In the genomic region with DNA sequence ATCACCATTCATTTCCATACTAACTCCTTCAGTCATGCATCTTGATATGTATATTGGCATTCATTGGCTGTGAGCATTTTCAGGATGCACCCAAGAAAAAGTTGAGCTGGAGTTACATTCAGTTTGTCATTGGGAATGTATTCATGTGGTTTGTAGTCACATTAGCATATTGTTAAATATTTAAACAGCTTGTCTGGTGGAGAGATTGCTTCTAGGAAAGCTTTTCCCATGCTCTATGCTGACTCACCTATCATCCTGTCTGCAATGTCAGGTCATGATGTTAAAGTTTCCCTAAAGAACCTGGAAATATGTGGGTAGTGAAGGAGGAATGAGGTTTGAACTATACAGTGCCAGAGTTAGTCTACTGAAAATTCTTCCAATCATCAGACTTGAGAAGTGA, we compare ENCODE assay signal across 1 cellular context.
TF ChIP-seq lines count a peak whose summit lies in the region.

No MANE protein-coding gene starts in this region.

TF ChIP-seq in IMR-90, 13 proteins besides CTCF, POLR2A, EP300 and RAD21:
- TF ChIP-seq RFX5 (IDR thresholded peaks at IDR 0.05; ENCODE audit: low read depth, low read length): no peak
- no peak for TF ChIP-seq CHD1 (IDR thresholded peaks at IDR 0.05; ENCODE audit: low read depth, low read length)
- no peak for TF ChIP-seq SMC3 (IDR thresholded peaks at IDR 0.05; ENCODE audit: low read depth, low read length)
- TF ChIP-seq CEBPB (IDR thresholded peaks at IDR 0.05; ENCODE audit: low read depth, low read length): no peak
- no peak for TF ChIP-seq NFE2L2 (IDR thresholded peaks at IDR 0.05; ENCODE audit: low read depth, low read length)
- TF ChIP-seq, protein P1, sequence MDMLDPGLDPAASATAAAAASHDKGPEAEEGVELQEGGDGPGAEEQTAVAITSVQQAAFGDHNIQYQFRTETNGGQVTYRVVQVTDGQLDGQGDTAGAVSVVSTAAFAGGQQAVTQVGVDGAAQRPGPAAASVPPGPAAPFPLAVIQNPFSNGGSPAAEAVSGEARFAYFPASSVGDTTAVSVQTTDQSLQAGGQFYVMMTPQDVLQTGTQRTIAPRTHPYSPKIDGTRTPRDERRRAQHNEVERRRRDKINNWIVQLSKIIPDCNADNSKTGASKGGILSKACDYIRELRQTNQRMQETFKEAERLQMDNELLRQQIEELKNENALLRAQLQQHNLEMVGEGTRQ (IDR thresholded peaks at IDR 0.05; ENCODE audit: low read depth, low read length): no peak
- TF ChIP-seq RCOR1 (IDR thresholded peaks at IDR 0.05; ENCODE audit: insufficient replicate concordance, low read length): no peak
- no peak for TF ChIP-seq FOS (IDR thresholded peaks at IDR 0.05; ENCODE audit: low read depth, low read length)
- no peak for TF ChIP-seq MAZ (IDR thresholded peaks at IDR 0.05; ENCODE audit: borderline replicate concordance, low read depth, low read length)
- TF ChIP-seq, protein P2, sequence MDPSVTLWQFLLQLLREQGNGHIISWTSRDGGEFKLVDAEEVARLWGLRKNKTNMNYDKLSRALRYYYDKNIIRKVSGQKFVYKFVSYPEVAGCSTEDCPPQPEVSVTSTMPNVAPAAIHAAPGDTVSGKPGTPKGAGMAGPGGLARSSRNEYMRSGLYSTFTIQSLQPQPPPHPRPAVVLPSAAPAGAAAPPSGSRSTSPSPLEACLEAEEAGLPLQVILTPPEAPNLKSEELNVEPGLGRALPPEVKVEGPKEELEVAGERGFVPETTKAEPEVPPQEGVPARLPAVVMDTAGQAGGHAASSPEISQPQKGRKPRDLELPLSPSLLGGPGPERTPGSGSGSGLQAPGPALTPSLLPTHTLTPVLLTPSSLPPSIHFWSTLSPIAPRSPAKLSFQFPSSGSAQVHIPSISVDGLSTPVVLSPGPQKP (IDR thresholded peaks at IDR 0.05; ENCODE audit: borderline replicate concordance, low read depth, low read length): no peak
- no peak for TF ChIP-seq MXI1 (IDR thresholded peaks at IDR 0.05; ENCODE audit: borderline replicate concordance, low read depth, low read length)
- no peak for TF ChIP-seq BHLHE40 (IDR thresholded peaks at IDR 0.05; ENCODE audit: low read depth, low read length)
